19 cellular contexts compared by ENCODE assay signal in genomic region chr2:236908456-236909388, GRCh38.
A peak's percentile ranks its signal among the peaks of the same experiment; 100 is the strongest.
DNase-seq lines count a peak whose midpoint lies in the region; ATAC-seq and TF ChIP-seq lines count a peak whose summit lies in the region.
"Had no signal": no experiment of that assay in that cellular context is flagged by ENCODE, and none has a peak within 500 bp of the region (broad histone marks: within the 10 kb centered on the region; RNA-seq: fewer than 3 reads in every experiment).

No MANE protein-coding gene starts in this region.

- no peak overlapping the region for H2BK5ac ChIP-seq in mesenchymal stem cell (ENCODE audit: low read depth, low read length, poor library complexity, severe bottlenecking)
- no peak overlapping the region for H2BK5ac ChIP-seq in trophoblast cell (ENCODE audit: low read depth, low read length, poor library complexity)

- peak overlapping the region; percentile 81 for H4K91ac ChIP-seq in mesenchymal stem cell (ENCODE audit: low read length)
- H4K91ac ChIP-seq in trophoblast cell (ENCODE audit: low read depth, low read length) = no peak overlapping the region

- peak; percentile 32 for DNase-seq in right atrium auricular region (ENCODE audit: low spot score)
- no peak for DNase-seq in left ventricle myocardium inferior
- DNase-seq in mesenchymal stem cell = no peak
- no peak for DNase-seq in trophoblast cell
- DNase-seq in NK-92 (lab: John Stamatoyannopoulos, UW; ENCODE audit: unreplicated experiment) = no peak
- DNase-seq: DND-41, H7, MV-4-11, NCI-H187, NCI-H2107, NCI-H2227 treated with DMSO at 0.1 percent for 48 hours, NCI-H510A treated with DMSO at 0.1 percent for 48 hours, NCI-H82, SIG-M5 had no signal

- TF ChIP-seq CTCF in right atrium auricular region (IDR thresholded peaks at IDR 0.05) (no peak), left ventricle myocardium inferior (IDR thresholded peaks at IDR 0.05; ENCODE audit: borderline replicate concordance) (no peak)

- H2AFZ ChIP-seq in mesenchymal stem cell (ENCODE audit: low read depth, low read length) = no peak overlapping the region
- no peak overlapping the region for H2AFZ ChIP-seq in trophoblast cell (ENCODE audit: insufficient read depth, low read length, poor library complexity)

- peak overlapping the region in 1 of 2 experiments; percentile 2 for H3K18ac ChIP-seq in mesenchymal stem cell (ENCODE audit: low read depth in 1 of 2, low read length in 2 of 2)
- no peak overlapping the region for H3K18ac ChIP-seq in trophoblast cell (ENCODE audit: low read length)

- H3K4ac ChIP-seq in mesenchymal stem cell (ENCODE audit: low read depth in 1 of 2, low read length in 2 of 2) = no peak overlapping the region
- no peak overlapping the region for H3K4ac ChIP-seq in trophoblast cell (ENCODE audit: low read depth, low read length)

- H3K9ac ChIP-seq in mesenchymal stem cell (ENCODE audit: low read length) = no peak overlapping the region
- no peak overlapping the region for H3K9ac ChIP-seq in trophoblast cell (ENCODE audit: low read length)
- H3K9ac ChIP-seq: KMS-11 had no signal

- H3K4me2 ChIP-seq in mesenchymal stem cell (ENCODE audit: low read length, poor library complexity, severe bottlenecking) (no peak overlapping the region), trophoblast cell (ENCODE audit: low read length) (no peak overlapping the region)
- H3K4me2 ChIP-seq: KMS-11 had no signal

- intact Hi-C loops in left ventricle myocardium inferior (cut with micrococcal nuclease) = no loop called here

- H3K4me1 ChIP-seq in right atrium auricular region (no peaks in the 10 kb centered on the region), left ventricle myocardium inferior (peaks cover 6% of the 10 kb centered on the region), mesenchymal stem cell (ENCODE audit: control insufficient read depth, insufficient read depth, low read depth, low read length) (peaks cover 2% of the 10 kb centered on the region), trophoblast cell (ENCODE audit: control insufficient read depth in 1 of 2, insufficient read depth in 2 of 2, low read length in 2 of 2) (no peaks in the 10 kb centered on the region)

- H4K8ac ChIP-seq in mesenchymal stem cell (ENCODE audit: low read length) (peak overlapping the region; percentile 64), trophoblast cell (ENCODE audit: low read depth, low read length) (no peak overlapping the region)

- no peak overlapping the region for H2AK5ac ChIP-seq in mesenchymal stem cell (ENCODE audit: low read length, severe bottlenecking)
- H2AK5ac ChIP-seq in trophoblast cell (ENCODE audit: low read length) = peak overlapping the region; percentile 56

- no peak overlapping the region for H3K23ac ChIP-seq in mesenchymal stem cell (ENCODE audit: low read length in 2 of 2)
- H3K23ac ChIP-seq in trophoblast cell (ENCODE audit: low read length) = no peak overlapping the region

- no peak overlapping the region for H4K12ac ChIP-seq in trophoblast cell (ENCODE audit: low read depth, low read length)

- H2BK120ac ChIP-seq in mesenchymal stem cell (ENCODE audit: low read depth, low read length) (no peak overlapping the region), trophoblast cell (ENCODE audit: insufficient read depth, low read length, poor library complexity) (no peak overlapping the region)

- no peak overlapping the region for H3K14ac ChIP-seq in mesenchymal stem cell (ENCODE audit: low read length in 2 of 2)
- no peak overlapping the region for H3K14ac ChIP-seq in trophoblast cell (ENCODE audit: low read length)

- no peaks in the 10 kb centered on the region for H3K79me2 ChIP-seq in trophoblast cell (ENCODE audit: control insufficient read depth, insufficient read depth, low read length, poor library complexity)

- no peak overlapping the region for H2BK15ac ChIP-seq in mesenchymal stem cell (ENCODE audit: low read depth, poor library complexity, severe bottlenecking)

- WGBS in mesenchymal stem cell = 91% methylated on average over 21 of the region's 21 CpGs
- WGBS in trophoblast cell (ENCODE audit: extremely low coverage, insufficient coverage, insufficient read length) = no CpG with 5 or more reads among the region's 21 CpGs

- H3K27ac ChIP-seq in right atrium auricular region = no peak overlapping the region
- H3K27ac ChIP-seq in left ventricle myocardium inferior (replicated peaks) = no peak overlapping the region
- H3K27ac ChIP-seq in mesenchymal stem cell (ENCODE audit: low read length, poor library complexity, severe bottlenecking) = no peak overlapping the region
- no peak overlapping the region for H3K27ac ChIP-seq in trophoblast cell (ENCODE audit: low read depth, low read length)
- H3K27ac ChIP-seq: C4-2B, KMS-11, RWPE1 had no signal

- H3K4me3 ChIP-seq in right atrium auricular region (no peak overlapping the region), left ventricle myocardium inferior (no peak overlapping the region), mesenchymal stem cell (ENCODE audit: insufficient read depth in 1 of 2, low read depth in 1 of 2, low read length in 2 of 2) (no peak overlapping the region), trophoblast cell (ENCODE audit: low read depth, low read length) (no peak overlapping the region)

- no peak for ATAC-seq in HG03135 (IDR thresholded peaks at IDR 0.05; ENCODE audit: unreplicated experiment)
- no peak for ATAC-seq in GM19351 (IDR thresholded peaks at IDR 0.05; ENCODE audit: unreplicated experiment)

- no peaks in the 10 kb centered on the region for H3K27me3 ChIP-seq in right atrium auricular region
- H3K27me3 ChIP-seq in left ventricle myocardium inferior (ENCODE audit: low read depth) = peaks cover 13% of the 10 kb centered on the region
- peaks cover 17 to 23% of the 10 kb centered on the region in 2 experiments for H3K27me3 ChIP-seq in mesenchymal stem cell (ENCODE audit: control insufficient read depth in 1 of 2, insufficient read depth in 1 of 2, low read length in 2 of 2)
- no peaks in the 10 kb centered on the region for H3K27me3 ChIP-seq in trophoblast cell (ENCODE audit: insufficient read depth, low read length)

- H2BK12ac ChIP-seq in mesenchymal stem cell (ENCODE audit: low read length in 2 of 2) = no peak overlapping the region
- peak overlapping the region; percentile 38 for H2BK12ac ChIP-seq in trophoblast cell (ENCODE audit: low read length)

- H3K79me1 ChIP-seq in mesenchymal stem cell (replicated peaks; ENCODE audit: low read length, poor library complexity, severe bottlenecking) = no peaks in the 10 kb centered on the region
- H3K79me1 ChIP-seq in trophoblast cell (ENCODE audit: low read length) = no peaks in the 10 kb centered on the region

- H3K36me3 ChIP-seq in right atrium auricular region (no peaks in the 10 kb centered on the region), left ventricle myocardium inferior (no peaks in the 10 kb centered on the region), mesenchymal stem cell (ENCODE audit: control insufficient read depth in 1 of 2, insufficient read depth in 2 of 2, low read depth in 1 of 2, low read length in 2 of 2) (no peaks in the 10 kb centered on the region), trophoblast cell (ENCODE audit: control insufficient read depth in 1 of 2, insufficient read depth in 2 of 2, low read length in 2 of 2) (no peaks in the 10 kb centered on the region)

- H3K9me3 ChIP-seq in right atrium auricular region (no peaks in the 10 kb centered on the region), left ventricle myocardium inferior (replicated peaks) (no peaks in the 10 kb centered on the region), mesenchymal stem cell (ENCODE audit: control insufficient read depth, low read length) (no peaks in the 10 kb centered on the region), trophoblast cell (ENCODE audit: insufficient read depth, low read depth, low read length) (peaks cover 5% of the 10 kb centered on the region)
